38 cellular contexts compared by ENCODE assay signal in genomic region chr19:15621801-15622200, GRCh38. TPM values are rescaled to one million over a fixed set of nuclear protein-coding genes. Genes with fewer than 3 reads are reported as not detected.
"Had no signal": no experiment of that assay in that cellular context is flagged by ENCODE, and none has a peak within 500 bp of the region (broad histone marks: within the 10 kb centered on the region; RNA-seq: fewer than 3 reads in every experiment).

No MANE protein-coding gene starts in this region.

- DNase-seq: activated B cell treated with CpG ODN at 0.5 μM for 24 hours; activated CD4-positive, alpha-beta memory T cell treated with anti-CD3 and anti-CD28 coated beads for 36 hours; activated CD4-positive, alpha-beta T cell treated with anti-CD3 and anti-CD28 coated beads for 4 hours; activated CD4-positive, alpha-beta T cell treated with anti-CD3 and anti-CD28 coated beads, Interleukin-2, amount 10 ng/mL, durations not matched to agents 24 days and 14 days; activated CD4-positive, alpha-beta T cell treated with anti-CD3 and anti-CD28 coated beads, Interleukin-2, amount 50 U/mL, for 1 hour; activated CD4-positive, alpha-beta T cell treated with anti-CD3 and anti-CD28 coated beads, Interleukin-2, amount 50 U/mL, for 4 hours; activated CD4-positive, CD25-positive, alpha-beta regulatory T cell treated with anti-CD3 and anti-CD28 coated beads, Interleukin-2, amount 50 U/mL, for 72 hours; activated CD8-positive, alpha-beta memory T cell treated with anti-CD3 and anti-CD28 coated beads, Interleukin-2, amount 50 U/mL, for 4 hours; activated CD8-positive, alpha-beta T cell treated with anti-CD3 and anti-CD28 coated beads for 36 hours; activated effector memory CD4-positive, alpha-beta T cell treated with anti-CD3 and anti-CD28 coated beads, Interleukin-2, amount 50 U/mL, for 16 hours; activated gamma-delta T cell treated with Interleukin-2 at 50 U/mL for 16 hours; activated naive CD4-positive, alpha-beta T cell; activated naive CD4-positive, alpha-beta T cell treated with anti-CD3 and anti-CD28 coated beads for 36 hours; activated naive CD4-positive, alpha-beta T cell treated with anti-CD3 and anti-CD28 coated beads, Interleukin-2, amount 50 U/mL, for 16 hours; activated naive CD8-positive, alpha-beta T cell treated with anti-CD3 and anti-CD28 coated beads for 36 hours; activated T-cell treated with anti-CD3 and anti-CD28 coated beads for 4 hours; activated T-cell treated with anti-CD3 and anti-CD28 coated beads, Interleukin-2, amount 50 U/mL, for 1 hour; activated T-cell treated with anti-CD3 and anti-CD28 coated beads, Interleukin-2, amount 50 U/mL, for 4 hours; activated T-cell treated with anti-CD3 and anti-CD28 coated beads, Interleukin-2, amount 50 U/mL, for 72 hours; adrenal gland; amniotic stem cell; aorta; body of pancreas; brain microvascular endothelial cell; central memory CD4-positive, alpha-beta T cell; T-helper 1 cell; T-helper 2 cell; T-helper 9 cell had no signal

- H3K27ac Mint-ChIP-seq: activated B cell treated with CpG ODN at 0.5 μM for 24 hours; activated CD4-positive, alpha-beta memory T cell treated with anti-CD3 and anti-CD28 coated beads for 36 hours; activated CD4-positive, alpha-beta T cell treated with anti-CD3 and anti-CD28 coated beads, Interleukin-2, amount 10 ng/mL, durations not matched to agents 24 days and 14 days; activated CD8-positive, alpha-beta T cell treated with anti-CD3 and anti-CD28 coated beads for 36 hours; activated naive CD4-positive, alpha-beta T cell treated with anti-CD3 and anti-CD28 coated beads for 36 hours; activated naive CD4-positive, alpha-beta T cell treated with anti-CD3 and anti-CD28 coated beads, Interleukin-2, amount 50 U/mL, for 72 hours; activated naive CD8-positive, alpha-beta T cell treated with anti-CD3 and anti-CD28 coated beads for 36 hours; activated T-cell treated with anti-CD3 and anti-CD28 coated beads, Interleukin-2, amount 50 U/mL, for 72 hours; activated T-helper 1 cell treated with anti-CD3 and anti-CD28 coated beads, Interleukin-12 subunit alpha, Interleukin-12 subunit beta, Interleukin-2, Interleukin-4 antibody, amounts not matched to agents 30 ng/mL and 10 ng/mL and 1 ng/mL, durations not matched to agents 14 hours and 24 hours and 36 hours; activated T-helper 17 cell treated with anti-CD3 and anti-CD28 coated beads, Interleukin-2, amount 50 U/mL, for 72 hours; T-helper 1 cell treated with Interleukin-12 subunit alpha and Interleukin-12 subunit beta and Interleukin-4 antibody, amounts not matched to agents 30 μg/mL and 1 μg/mL, for 36 hours; T-helper 2 cell treated with Interferon-gamma antibody and Interleukin-4, amounts not matched to agents 5 μg/mL and 100 μg/mL, for 36 hours had no signal

- H3K9me3 Mint-ChIP-seq: activated B cell treated with CpG ODN at 0.5 μM for 24 hours; activated CD4-positive, alpha-beta memory T cell treated with anti-CD3 and anti-CD28 coated beads for 36 hours; activated CD4-positive, alpha-beta T cell treated with anti-CD3 and anti-CD28 coated beads, Interleukin-2, amount 10 ng/mL, durations not matched to agents 24 days and 14 days; activated CD8-positive, alpha-beta T cell treated with anti-CD3 and anti-CD28 coated beads for 36 hours; activated naive CD4-positive, alpha-beta T cell treated with anti-CD3 and anti-CD28 coated beads for 36 hours; activated naive CD8-positive, alpha-beta T cell treated with anti-CD3 and anti-CD28 coated beads for 36 hours; activated T-cell treated with anti-CD3 and anti-CD28 coated beads, Interleukin-2, amount 50 U/mL, for 4 hours; activated T-cell treated with anti-CD3 and anti-CD28 coated beads, Interleukin-2, amount 50 U/mL, for 72 hours; activated T-helper 1 cell treated with anti-CD3 and anti-CD28 coated beads, Interleukin-12 subunit alpha, Interleukin-12 subunit beta, Interleukin-2, Interleukin-4 antibody, amounts not matched to agents 30 ng/mL and 10 ng/mL and 1 ng/mL, durations not matched to agents 14 hours and 24 hours and 36 hours; T-helper 1 cell treated with Interleukin-12 subunit alpha and Interleukin-12 subunit beta and Interleukin-4 antibody, amounts not matched to agents 30 μg/mL and 1 μg/mL, for 36 hours; T-helper 2 cell treated with Interferon-gamma antibody and Interleukin-4, amounts not matched to agents 5 μg/mL and 100 μg/mL, for 36 hours had no signal

- H3K4me3 Mint-ChIP-seq: activated B cell treated with CpG ODN at 0.5 μM for 24 hours; activated CD4-positive, alpha-beta memory T cell treated with anti-CD3 and anti-CD28 coated beads for 36 hours; activated CD4-positive, alpha-beta T cell treated with anti-CD3 and anti-CD28 coated beads, Interleukin-2, amount 10 ng/mL, durations not matched to agents 24 days and 14 days; activated CD8-positive, alpha-beta T cell treated with anti-CD3 and anti-CD28 coated beads for 36 hours; activated naive CD4-positive, alpha-beta T cell treated with anti-CD3 and anti-CD28 coated beads for 36 hours; activated naive CD8-positive, alpha-beta T cell treated with anti-CD3 and anti-CD28 coated beads for 36 hours; activated T-cell treated with anti-CD3 and anti-CD28 coated beads, Interleukin-2, amount 50 U/mL, for 4 hours; activated T-cell treated with anti-CD3 and anti-CD28 coated beads, Interleukin-2, amount 50 U/mL, for 72 hours; activated T-helper 1 cell treated with anti-CD3 and anti-CD28 coated beads, Interleukin-12 subunit alpha, Interleukin-12 subunit beta, Interleukin-2, Interleukin-4 antibody, amounts not matched to agents 30 ng/mL and 10 ng/mL and 1 ng/mL, durations not matched to agents 14 hours and 24 hours and 36 hours; activated T-helper 17 cell treated with anti-CD3 and anti-CD28 coated beads, Interleukin-2, amount 50 U/mL, for 72 hours; T-helper 1 cell treated with Interleukin-12 subunit alpha and Interleukin-12 subunit beta and Interleukin-4 antibody, amounts not matched to agents 30 μg/mL and 1 μg/mL, for 36 hours; T-helper 2 cell treated with Interferon-gamma antibody and Interleukin-4, amounts not matched to agents 5 μg/mL and 100 μg/mL, for 36 hours had no signal

- ATAC-seq: activated CD8-positive, alpha-beta T cell treated with anti-CD3 and anti-CD28 coated beads for 36 hours; activated naive CD4-positive, alpha-beta T cell treated with anti-CD3 and anti-CD28 coated beads, Interleukin-2, amount 50 U/mL, for 72 hours; activated T-cell treated with anti-CD3 and anti-CD28 coated beads, Interleukin-2, amount 50 U/mL, for 4 hours; activated T-cell treated with anti-CD3 and anti-CD28 coated beads, Interleukin-2, amount 50 U/mL, for 72 hours; activated T-helper 17 cell treated with anti-CD3 and anti-CD28 coated beads, Interleukin-2, amount 50 U/mL, for 72 hours; body of pancreas had no signal

- H3K4me1 Mint-ChIP-seq: activated B cell treated with CpG ODN at 0.5 μM for 24 hours; activated CD4-positive, alpha-beta T cell treated with anti-CD3 and anti-CD28 coated beads, Interleukin-2, amount 10 ng/mL, durations not matched to agents 24 days and 14 days; activated naive CD8-positive, alpha-beta T cell treated with anti-CD3 and anti-CD28 coated beads for 36 hours; activated T-helper 17 cell treated with anti-CD3 and anti-CD28 coated beads, Interleukin-2, amount 50 U/mL, for 72 hours had no signal

- H3K27ac ChIP-seq: adrenal gland, body of pancreas, brain microvascular endothelial cell, breast epithelium had no signal

- H3K36me3 Mint-ChIP-seq: activated CD4-positive, alpha-beta memory T cell treated with anti-CD3 and anti-CD28 coated beads for 36 hours; activated naive CD4-positive, alpha-beta T cell treated with anti-CD3 and anti-CD28 coated beads, Interleukin-2, amount 50 U/mL, for 72 hours; activated naive CD8-positive, alpha-beta T cell treated with anti-CD3 and anti-CD28 coated beads for 36 hours had no signal

RNA-seq across cellular contexts. Expression of gene CYP4F8, which starts 6.8 kb away (rescaled TPM):
- total RNA-seq: activated B cell treated with CpG ODN at 0.5 μM for 24 hours; activated CD4-positive, alpha-beta memory T cell treated with anti-CD3 and anti-CD28 coated beads for 36 hours; activated CD4-positive, alpha-beta T cell treated with anti-CD3 and anti-CD28 coated beads, Interleukin-2, amount 10 ng/mL, durations not matched to agents 24 days and 14 days; activated CD8-positive, alpha-beta memory T cell treated with anti-CD3 and anti-CD28 coated beads for 36 hours; activated CD8-positive, alpha-beta T cell treated with anti-CD3 and anti-CD28 coated beads for 36 hours; activated naive CD4-positive, alpha-beta T cell treated with anti-CD3 and anti-CD28 coated beads for 36 hours; activated naive CD4-positive, alpha-beta T cell treated with anti-CD3 and anti-CD28 coated beads, Interleukin-2, amount 50 U/mL, for 72 hours; activated naive CD8-positive, alpha-beta T cell treated with anti-CD3 and anti-CD28 coated beads for 36 hours; activated T-cell treated with anti-CD3 and anti-CD28 coated beads, Interleukin-2, amount 50 U/mL, for 4 hours; activated T-cell treated with anti-CD3 and anti-CD28 coated beads, Interleukin-2, amount 50 U/mL, for 72 hours; activated T-helper 1 cell treated with anti-CD3 and anti-CD28 coated beads, Interleukin-12 subunit alpha, Interleukin-12 subunit beta, Interleukin-2, Interleukin-4 antibody, amounts not matched to agents 30 ng/mL and 10 ng/mL and 1 ng/mL, durations not matched to agents 14 hours and 24 hours and 36 hours; activated T-helper 17 cell treated with anti-CD3 and anti-CD28 coated beads, Interleukin-2, amount 50 U/mL, for 72 hours; adrenal gland; aorta; astrocyte; cardiac septum; cerebellum had no signal

RNA-seq across cellular contexts. Expression of gene CYP4F3, which starts 18.9 kb away (rescaled TPM):
- total RNA-seq: activated B cell treated with CpG ODN at 0.5 μM for 24 hours; activated CD4-positive, alpha-beta memory T cell treated with anti-CD3 and anti-CD28 coated beads for 36 hours; activated CD4-positive, alpha-beta T cell treated with anti-CD3 and anti-CD28 coated beads, Interleukin-2, amount 10 ng/mL, durations not matched to agents 24 days and 14 days; activated T-helper 1 cell treated with anti-CD3 and anti-CD28 coated beads, Interleukin-12 subunit alpha, Interleukin-12 subunit beta, Interleukin-2, Interleukin-4 antibody, amounts not matched to agents 30 ng/mL and 10 ng/mL and 1 ng/mL, durations not matched to agents 14 hours and 24 hours and 36 hours; astrocyte had no signal

RNA-seq across cellular contexts. Expression of gene CYP4F12, which starts 51.1 kb away (rescaled TPM):
- total RNA-seq: activated B cell treated with CpG ODN at 0.5 μM for 24 hours; activated CD4-positive, alpha-beta T cell treated with anti-CD3 and anti-CD28 coated beads, Interleukin-2, amount 10 ng/mL, durations not matched to agents 24 days and 14 days; activated CD8-positive, alpha-beta T cell treated with anti-CD3 and anti-CD28 coated beads for 36 hours; activated naive CD4-positive, alpha-beta T cell treated with anti-CD3 and anti-CD28 coated beads for 36 hours; activated naive CD8-positive, alpha-beta T cell treated with anti-CD3 and anti-CD28 coated beads for 36 hours; activated T-cell treated with anti-CD3 and anti-CD28 coated beads, Interleukin-2, amount 50 U/mL, for 4 hours; activated T-helper 1 cell treated with anti-CD3 and anti-CD28 coated beads, Interleukin-12 subunit alpha, Interleukin-12 subunit beta, Interleukin-2, Interleukin-4 antibody, amounts not matched to agents 30 ng/mL and 10 ng/mL and 1 ng/mL, durations not matched to agents 14 hours and 24 hours and 36 hours; astrocyte had no signal
